In genomic region chr14:88142990-88143389, GRCh38 we compare ENCODE assay signal across 2 cellular contexts.
TF ChIP-seq lines count a peak whose summit lies in the region.

No MANE protein-coding gene starts in this region.

TF ChIP-seq in GM23338, 12 proteins besides CTCF, POLR2A, EP300 and RAD21:
- TF ChIP-seq CREB1 (CRISPR knock-in tag; IDR thresholded peaks at IDR 0.05; ENCODE audit: low read depth) = no peak
- no peak for TF ChIP-seq ZNF114 (CRISPR knock-in tag; IDR thresholded peaks at IDR 0.05)
- no peak for TF ChIP-seq NANOG (IDR thresholded peaks at IDR 0.05; ENCODE audit: borderline replicate concordance)
- TF ChIP-seq EZH2 (IDR thresholded peaks at IDR 0.05; ENCODE audit: low read depth, unreplicated experiment) = no peak
- TF ChIP-seq JUNB (IDR thresholded peaks at IDR 0.05; ENCODE audit: unreplicated experiment) = no peak
- no peak for TF ChIP-seq ZNF331 (CRISPR knock-in tag; IDR thresholded peaks at IDR 0.05; ENCODE audit: low read depth)
- no peak for TF ChIP-seq EZH2phosphoT487 (IDR thresholded peaks at IDR 0.05; ENCODE audit: unreplicated experiment)
- TF ChIP-seq REST (IDR thresholded peaks at IDR 0.05; ENCODE audit: unreplicated experiment) = no peak
- TF ChIP-seq ZNF462 (CRISPR knock-in tag; IDR thresholded peaks at IDR 0.05) = no peak
- no peak for TF ChIP-seq ETS1 (IDR thresholded peaks at IDR 0.05)

TF ChIP-seq in H1, 55 proteins besides CTCF, POLR2A, EP300 and RAD21:
- TF ChIP-seq SUZ12 (IDR thresholded peaks at IDR 0.05; ENCODE audit: low read length) (no peak), CHD2 (IDR thresholded peaks at IDR 0.05; ENCODE audit: low read length) (no peak), BCL11A (IDR thresholded peaks at IDR 0.05; ENCODE audit: low read depth in 2 of 2, low read length in 2 of 2) (no peak), ZNF274 (IDR thresholded peaks at IDR 0.05; ENCODE audit: borderline replicate concordance, extremely low read depth, low read length) (no peak), RNF2 (IDR thresholded peaks at IDR 0.05; ENCODE audit: borderline replicate concordance, low read depth, low read length, missing control alignments, poor library complexity, severe bottlenecking) (no peak), CREB1 (IDR thresholded peaks at IDR 0.05) (no peak), CBX8 (IDR thresholded peaks at IDR 0.05; ENCODE audit: borderline replicate concordance, low read depth, low read length) (no peak), CBX5 (IDR thresholded peaks at IDR 0.05; ENCODE audit: low read depth, low read length) (no peak), GABPA (IDR thresholded peaks at IDR 0.05; ENCODE audit: borderline replicate concordance, insufficient read depth, low read length) (no peak), GTF2F1 (IDR thresholded peaks at IDR 0.05; ENCODE audit: borderline replicate concordance, low read depth, low read length) (no peak), ASH2L (IDR thresholded peaks at IDR 0.05; ENCODE audit: low read length) (no peak), SAP30 (IDR thresholded peaks at IDR 0.05; ENCODE audit: insufficient read depth, insufficient replicate concordance, low read length) (no peak)
- TF ChIP-seq, protein P1, sequence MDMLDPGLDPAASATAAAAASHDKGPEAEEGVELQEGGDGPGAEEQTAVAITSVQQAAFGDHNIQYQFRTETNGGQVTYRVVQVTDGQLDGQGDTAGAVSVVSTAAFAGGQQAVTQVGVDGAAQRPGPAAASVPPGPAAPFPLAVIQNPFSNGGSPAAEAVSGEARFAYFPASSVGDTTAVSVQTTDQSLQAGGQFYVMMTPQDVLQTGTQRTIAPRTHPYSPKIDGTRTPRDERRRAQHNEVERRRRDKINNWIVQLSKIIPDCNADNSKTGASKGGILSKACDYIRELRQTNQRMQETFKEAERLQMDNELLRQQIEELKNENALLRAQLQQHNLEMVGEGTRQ (IDR thresholded peaks at IDR 0.05; ENCODE audit: low read length) = no peak
